ENCODE assay signal across 26 cellular contexts in genomic region chr20:52945862-52946522, GRCh38. TPM values are rescaled to one million over a fixed set of nuclear protein-coding genes. Genes with fewer than 3 reads are reported as not detected.
A peak's percentile ranks its signal among the peaks of the same experiment; 100 is the strongest.
DNase-seq lines count a peak whose midpoint lies in the region; ATAC-seq, FAIRE-seq and TF ChIP-seq lines count a peak whose summit lies in the region.
"Had no signal": no experiment of that assay in that cellular context is flagged by ENCODE, and none has a peak within 500 bp of the region (broad histone marks: within the 10 kb centered on the region; RNA-seq: fewer than 3 reads in every experiment).

No MANE protein-coding gene starts in this region.

- H3K4me2 ChIP-seq in HepG2 (ENCODE audit: low read depth, low read length) (no peak overlapping the region), GM23338 (no peak overlapping the region)
- H3K4me2 ChIP-seq: BLaER1 had no signal

- H3K36me3 Mint-ChIP-seq in CD4-positive, alpha-beta memory T cell: no peaks in the 10 kb centered on the region
- no peaks in the 10 kb centered on the region for H3K36me3 Mint-ChIP-seq in GM23338 (ENCODE audit: low read depth)
- H3K36me3 Mint-ChIP-seq: activated naive CD4-positive, alpha-beta T cell treated with anti-CD3 and anti-CD28 coated beads, Interleukin-2, amount 50 U/mL, for 24 hours; natural killer cell; type B pancreatic cell had no signal

- TF ChIP-seq CTCF in liver (IDR thresholded peaks at IDR 0.05; ENCODE audit: low read depth, low read length, missing input control): no peak
- TF ChIP-seq CTCF in HepG2 (CRISPR knock-in tag; IDR thresholded peaks at IDR 0.05): no peak
- no peak for TF ChIP-seq CTCF in GM23338 (conservative IDR thresholded peaks at IDR 0.05; ENCODE audit: low read depth in 2 of 2)

- WGBS in liver: 38% methylated on average over 2 of the region's 2 CpGs
- 5% methylated on average over 2 of the region's 2 CpGs for WGBS in HepG2 (ENCODE audit: low lambda C conversion rate)

- peak overlapping the region; percentile 77 to 82 for H3K27ac ChIP-seq in liver (ENCODE audit: low read depth in 1 of 2, low read length in 2 of 2)
- H3K27ac ChIP-seq in HepG2 (ENCODE audit: extremely low read length, insufficient read depth, low read length): no peak overlapping the region
- no peak overlapping the region for H3K27ac ChIP-seq in CD4-positive, alpha-beta memory T cell (ENCODE audit: low read depth, low read length)
- H3K27ac ChIP-seq in GM23338 (ENCODE audit: low read depth): no peak overlapping the region
- H3K27ac ChIP-seq: BLaER1, esophagus muscularis mucosa, parathyroid adenoma, VCaP had no signal

- H3F3A ChIP-seq in GM23338 (replicated peaks; ENCODE audit: low read depth): no peaks in the 10 kb centered on the region

- H3K27me3 Mint-ChIP-seq in CD4-positive, alpha-beta memory T cell: peaks cover 0 to 7% of the 10 kb centered on the region in 2 donors
- no peaks in the 10 kb centered on the region for H3K27me3 Mint-ChIP-seq in GM23338 (ENCODE audit: insufficient read depth, low read depth, poor library complexity)
- H3K27me3 Mint-ChIP-seq: activated CD4-positive, alpha-beta T cell treated with anti-CD3 and anti-CD28 coated beads, Interleukin-2, amount 10 ng/mL, durations not matched to agents 7 days and 5 days; activated naive CD4-positive, alpha-beta T cell treated with anti-CD3 and anti-CD28 coated beads, Interleukin-2, amount 50 U/mL, for 24 hours; type B pancreatic cell had no signal

- H3K4me1 ChIP-seq in liver (ENCODE audit: control insufficient read depth in 4 of 4, insufficient read depth in 4 of 4, low read length in 3 of 4) (peaks cover 0 to 19% (median 3%) of the 10 kb centered on the region in 4 donors), HepG2 (ENCODE audit: insufficient read depth, low read length) (no peaks in the 10 kb centered on the region), GM23338 (ENCODE audit: insufficient read depth) (no peaks in the 10 kb centered on the region)
- H3K4me1 ChIP-seq in CD4-positive, alpha-beta memory T cell (ENCODE audit: insufficient read depth, low read length): no peaks in the 10 kb centered on the region
- H3K4me1 ChIP-seq: BLaER1, esophagus muscularis mucosa, parathyroid adenoma had no signal

- H3K4me3 ChIP-seq in liver (ENCODE audit: low read depth in 1 of 3, low read length in 3 of 3): no peak overlapping the region
- no peak overlapping the region for H3K4me3 ChIP-seq in HepG2 (replicated peaks in 1 of 3; ENCODE audit: insufficient read depth in 1 of 3, low read depth in 2 of 3, low read length in 3 of 3)
- no peak overlapping the region for H3K4me3 ChIP-seq in CD4-positive, alpha-beta memory T cell (ENCODE audit: low read length in 2 of 2)
- H3K4me3 ChIP-seq in GM23338: no peak overlapping the region
- H3K4me3 ChIP-seq: BLaER1, esophagus muscularis mucosa, MG63 had no signal

- TF ChIP-seq RAD21 in liver (IDR thresholded peaks at IDR 0.05): no peak
- TF ChIP-seq RAD21 in HepG2 (CRISPR knock-in tag; IDR thresholded peaks at IDR 0.05): no peak

- no TSS peak for BruUV-seq in HepG2 (replicated peaks; lab: Mats Ljungman, UMichigan)

- no peak for FAIRE-seq in HepG2 (lab: Jason Lieb, UNC)
- FAIRE-seq: G401.6, H1 had no signal

- TF ChIP-seq POLR2A in HepG2 (IDR thresholded peaks at IDR 0.05; ENCODE audit: insufficient read depth in 1 of 2, low read depth in 2 of 2, low read length in 2 of 2): no peak

- ATAC-seq in HepG2 (no peak), GM23338 (no peak)
- ATAC-seq: natural killer cell, sciatic nerve had no signal

- H3K27ac Mint-ChIP-seq in CD4-positive, alpha-beta memory T cell: no peak overlapping the region
- H3K27ac Mint-ChIP-seq in GM23338: no peak overlapping the region
- H3K27ac Mint-ChIP-seq: activated CD4-positive, alpha-beta T cell treated with anti-CD3 and anti-CD28 coated beads, Interleukin-2, amount 10 ng/mL, durations not matched to agents 7 days and 5 days; activated naive CD4-positive, alpha-beta T cell treated with anti-CD3 and anti-CD28 coated beads, Interleukin-2, amount 50 U/mL, for 24 hours; activated T-helper 1 cell treated with anti-CD3 and anti-CD28 coated beads, Interleukin-12 subunit alpha, Interleukin-12 subunit beta, Interleukin-2, Interleukin-4 antibody, amounts not matched to agents 30 ng/mL and 10 ng/mL and 1 ng/mL, durations not matched to agents 14 hours and 24 hours and 36 hours; natural killer cell; type B pancreatic cell had no signal

- intact Hi-C loops in HepG2 (cut with micrococcal nuclease; ENCODE audit: unreplicated experiment): loop anchor here (10.0 kb wide), 1 partner anchor 269 kb away; no protein-coding TSS in a partner anchor
- intact Hi-C loops in CD4-positive, alpha-beta memory T cell (cut with micrococcal nuclease): no loop called here

- H2AFZ ChIP-seq in HepG2 (ENCODE audit: low read length) (no peak overlapping the region), GM23338 (no peak overlapping the region)
- H2AFZ ChIP-seq: parathyroid adenoma had no signal

- no peaks in the 10 kb centered on the region for H3K79me2 ChIP-seq in HepG2 (ENCODE audit: insufficient read depth, low read length)
- H3K79me2 ChIP-seq in GM23338 (replicated peaks; ENCODE audit: insufficient read depth): no peaks in the 10 kb centered on the region
- H3K79me2 ChIP-seq: parathyroid adenoma had no signal

- in situ Hi-C loops in HepG2 (cut with HindIII; ENCODE audit: extremely low pct_ligation_motif_present, low pct_unique_long_range_greater_than_20kb): no loop called here

- no peaks in the 10 kb centered on the region for H3K27me3 ChIP-seq in liver (ENCODE audit: control insufficient read depth in 4 of 4, insufficient read depth in 4 of 4, low read length in 3 of 4)
- H3K27me3 ChIP-seq in HepG2 (ENCODE audit: control insufficient read depth in 1 of 2, insufficient read depth in 2 of 2, low read length in 2 of 2): no peaks in the 10 kb centered on the region
- no peaks in the 10 kb centered on the region for H3K27me3 ChIP-seq in CD4-positive, alpha-beta memory T cell (ENCODE audit: insufficient read depth, low read length)
- no peaks in the 10 kb centered on the region for H3K27me3 ChIP-seq in GM23338 (ENCODE audit: insufficient read depth)
- H3K27me3 ChIP-seq: BLaER1, esophagus muscularis mucosa, MG63 had no signal

- POLR2A ChIA-PET in HepG2 (lab: Yijun Ruan, JAX): no interaction called here
- POLR2A ChIA-PET in CD4-positive, alpha-beta memory T cell (lab: Charles Lee; ENCODE audit: partially characterized antibody): no interaction called here

- DNase-seq in HepG2 (ENCODE audit: low spot score) (no peak), SW480 (ENCODE audit: low spot score) (peak; percentile 54), kidney glomerular epithelial cell (lab: John Stamatoyannopoulos, UW) (peak; percentile 63), COLO668 (lab: John Stamatoyannopoulos, UW; ENCODE audit: unreplicated experiment) (no peak), GM23338 (ENCODE audit: low spot score) (no peak), NCI-H2029 treated with DMSO at 0.1 percent for 48 hours (lab: John Stamatoyannopoulos, UW) (no peak)
- DNase-seq in CD4-positive, alpha-beta memory T cell: no peak
- DNase-seq: ACHN; activated CD4-positive, alpha-beta T cell treated with anti-CD3 and anti-CD28 coated beads, Interleukin-2, amount 10 ng/mL, durations not matched to agents 7 days and 5 days; aorta; cerebellar nuclear complex; IMR-90; MG63; natural killer cell; NCI-H226 had no signal

- H3K4me1 Mint-ChIP-seq in CD4-positive, alpha-beta memory T cell: no peaks in the 10 kb centered on the region
- H3K4me1 Mint-ChIP-seq in GM23338: no peaks in the 10 kb centered on the region
- H3K4me1 Mint-ChIP-seq: activated CD4-positive, alpha-beta T cell treated with anti-CD3 and anti-CD28 coated beads, Interleukin-2, amount 10 ng/mL, durations not matched to agents 7 days and 5 days; natural killer cell had no signal

- peaks cover 19% of the 10 kb centered on the region for H3K9me2 ChIP-seq in GM23338 (ENCODE audit: insufficient read depth)

- H3K9me3 ChIP-seq in liver (ENCODE audit: control insufficient read depth in 4 of 4, low read length in 3 of 4) (no peaks in the 10 kb centered on the region), HepG2 (ENCODE audit: low read length) (no peaks in the 10 kb centered on the region)
- H3K9me3 ChIP-seq in CD4-positive, alpha-beta memory T cell (ENCODE audit: control insufficient read depth in 1 of 2, low read length in 2 of 2): no peaks in the 10 kb centered on the region
- H3K9me3 ChIP-seq: BLaER1, esophagus muscularis mucosa, MG63 had no signal

- H3K9ac ChIP-seq in liver (ENCODE audit: low read depth in 1 of 2, low read length in 2 of 2) (no peak overlapping the region), HepG2 (ENCODE audit: insufficient read depth, low read depth, low read length) (no peak overlapping the region)
- H3K9ac ChIP-seq: BLaER1, parathyroid adenoma had no signal

- H3K36me3 ChIP-seq in liver (ENCODE audit: control insufficient read depth in 4 of 4, insufficient read depth in 3 of 4, low read depth in 1 of 4, low read length in 3 of 4) (no peaks in the 10 kb centered on the region), HepG2 (replicated peaks in 1 of 2; ENCODE audit: control insufficient read depth in 1 of 2, insufficient read depth in 2 of 2, low read length in 2 of 2) (no peaks in the 10 kb centered on the region), GM23338 (ENCODE audit: insufficient read depth) (no peaks in the 10 kb centered on the region)
- H3K36me3 ChIP-seq in CD4-positive, alpha-beta memory T cell (ENCODE audit: insufficient read depth, low read length): no peaks in the 10 kb centered on the region
- H3K36me3 ChIP-seq: BLaER1, esophagus muscularis mucosa, MG63 had no signal

- CTCF ChIA-PET in HepG2 (lab: Yijun Ruan, JAX; ENCODE audit: low intra/inter-chr PET ratio, low total read pairs): no interaction called here
- CTCF ChIA-PET in CD4-positive, alpha-beta memory T cell (lab: Charles Lee; ENCODE audit: partially characterized antibody): no interaction called here

- no peak for TF ChIP-seq EP300 in HepG2 (IDR thresholded peaks at IDR 0.05; ENCODE audit: low read depth in 2 of 2, low read length in 2 of 2)
- no peak for TF ChIP-seq EP300 in HepG2 (CRISPR knock-in tag; IDR thresholded peaks at IDR 0.05; ENCODE audit: borderline replicate concordance)

- H4K20me1 ChIP-seq in HepG2 (ENCODE audit: insufficient read depth, low read length) (no peaks in the 10 kb centered on the region), GM23338 (replicated peaks; ENCODE audit: insufficient read depth) (no peaks in the 10 kb centered on the region)
- H4K20me1 ChIP-seq: BLaER1 had no signal

- H3K9me3 Mint-ChIP-seq in CD4-positive, alpha-beta memory T cell: no peaks in the 10 kb centered on the region
- H3K9me3 Mint-ChIP-seq in GM23338: no peaks in the 10 kb centered on the region
- H3K9me3 Mint-ChIP-seq: natural killer cell had no signal

- no peak overlapping the region for H3K4me3 Mint-ChIP-seq in CD4-positive, alpha-beta memory T cell
- no peak overlapping the region for H3K4me3 Mint-ChIP-seq in GM23338
- H3K4me3 Mint-ChIP-seq: activated CD4-positive, alpha-beta T cell treated with anti-CD3 and anti-CD28 coated beads, Interleukin-2, amount 10 ng/mL, durations not matched to agents 7 days and 5 days; activated naive CD4-positive, alpha-beta T cell treated with anti-CD3 and anti-CD28 coated beads, Interleukin-2, amount 50 U/mL, for 24 hours; activated T-helper 1 cell treated with anti-CD3 and anti-CD28 coated beads, Interleukin-12 subunit alpha, Interleukin-12 subunit beta, Interleukin-2, Interleukin-4 antibody, amounts not matched to agents 30 ng/mL and 10 ng/mL and 1 ng/mL, durations not matched to agents 14 hours and 24 hours and 36 hours; natural killer cell; type B pancreatic cell had no signal

RNA-seq across cellular contexts. Expression of gene TSHZ2, which starts 26.2 kb away (rescaled TPM):
- total RNA-seq in liver: 10 to 100 TPM in 1 of 2 donors, 1 to 10 TPM in 1; 2.9 to 11.3 TPM
- 1 to 10 TPM; 7.6 to 7.9 TPM for polyA plus RNA-seq in liver
- total RNA-seq in HepG2 (2016; rRNA removed; fragmentation: Illumina TruSeq; extraction: Trizol): not detected in 2 replicates
- under 0.01 TPM in 1 of 2 replicates, not detected in the other for total RNA-seq in HepG2 (2016; cell fraction: cytosol; rRNA removed; fragmentation: Illumina TruSeq; extraction: Trizol; ENCODE audit: low read depth)
- not detected in 2 replicates for total RNA-seq in HepG2 (2016; cell fraction: insoluble cytoplasmic fraction; rRNA removed; fragmentation: Illumina TruSeq; extraction: Trizol)
- total RNA-seq in HepG2 (2016; cell fraction: membrane; rRNA removed; fragmentation: Illumina TruSeq; extraction: Trizol): not detected in 2 replicates
- total RNA-seq in HepG2 (2016; cell fraction: nucleus; rRNA removed; fragmentation: Illumina TruSeq; extraction: Trizol): not detected in 2 replicates
- polyA plus RNA-seq in HepG2 (2011; rRNA removed): 0.01 and 0.13 TPM in 2 replicates
- 0.01 and 0.13 TPM in 2 replicates for polyA plus RNA-seq in HepG2 (2011; cell fraction: cytosol; rRNA removed)
- 0.13 and 0.55 TPM in 2 replicates for polyA plus RNA-seq in HepG2 (2011; cell fraction: nucleus; rRNA removed)
- polyA plus RNA-seq in HepG2 (2012): 0.21 and 0.42 TPM in 2 replicates
- not detected in 2 replicates for polyA plus RNA-seq in HepG2 (2016; cell fraction: cytosol; fragmentation: Illumina TruSeq; extraction: Trizol; ENCODE audit: low read depth)
- 0.08 TPM in 1 of 2 replicates, not detected in the other for polyA plus RNA-seq in HepG2 (2016; cell fraction: insoluble cytoplasmic fraction; fragmentation: Illumina TruSeq; extraction: Trizol; ENCODE audit: low read depth)
- not detected in 2 replicates for polyA plus RNA-seq in HepG2 (2016; cell fraction: membrane; fragmentation: Illumina TruSeq; extraction: Trizol; ENCODE audit: low read depth)
- polyA plus RNA-seq in HepG2 (2016; cell fraction: nucleus; fragmentation: Illumina TruSeq; extraction: Trizol; ENCODE audit: insufficient read depth, low read depth): not detected in 2 replicates
- polyA minus RNA-seq in HepG2 (2011; rRNA and poly(A)+ RNA removed; ENCODE audit: low replicate concordance): 0.32 and 3.2 TPM in 2 replicates
- 0.18 and 0.30 TPM in 2 replicates for polyA minus RNA-seq in HepG2 (2011; cell fraction: cytosol; rRNA and poly(A)+ RNA removed)
- polyA minus RNA-seq in HepG2 (2011; cell fraction: nucleus; rRNA and poly(A)+ RNA removed): 0.52 and 1.7 TPM in 2 replicates
- total RNA-seq in CD4-positive, alpha-beta memory T cell: 10 to 100 TPM; 30.2 to 31.8 TPM
- 1 to 10 TPM; 2.3 to 4.1 TPM for polyA plus RNA-seq in CD4-positive, alpha-beta memory T cell
- total RNA-seq in GM23338 (2014; rRNA removed; shearing (Covaris generic)): 0.49 and 0.89 TPM in 2 replicates
- 0.54 and 1.3 TPM in 2 replicates for polyA plus RNA-seq in GM23338 (2016; fragmentation: Nextera tagmentation; extraction: Ambion mirVana)

Comparison
In these comparisons a context has a peak if more than half of its experiments do, and no peak if none do; other contexts are left out.
1. H3K27ac ChIP-seq: peak in liver (2 of 2); none in HepG2 (single experiment), CD4-positive, alpha-beta memory T cell (single experiment) and GM23338 (single experiment).
2. DNase-seq: peak in SW480 (single experiment) and kidney glomerular epithelial cell (single experiment); none in HepG2 (single experiment), CD4-positive, alpha-beta memory T cell (0 of 5), COLO668 (single experiment), GM23338 (single experiment) and NCI-H2029 treated with DMSO at 0.1 percent for 48 hours (single experiment).